In genomic region chr6:33297406-33297955, GRCh38 we compare ENCODE assay signal across 8 cellular contexts. TPM values are rescaled to one million over a fixed set of nuclear protein-coding genes. Genes with fewer than 3 reads are reported as not detected.
DNase-seq lines count a peak whose midpoint lies in the region; ATAC-seq and TF ChIP-seq lines count a peak whose summit lies in the region.

No MANE protein-coding gene starts in this region.

- peak overlapping the region; percentile 55 for H3K27ac ChIP-seq in Panc1 (ENCODE audit: low read length)

- no TSS peak for BruUV-seq in Panc1 (replicated peaks; lab: Mats Ljungman, UMichigan)

- H3K4me1 Mint-ChIP-seq in nephron progenitor cell, result peaks cover 43% of the 10 kb centered on the region

- intact Hi-C loops in Panc1 (cut with micrococcal nuclease; ENCODE audit: unreplicated experiment), result no loop called here

- peaks cover 13% of the 10 kb centered on the region for H3K4me1 ChIP-seq in Panc1 (ENCODE audit: control insufficient read depth, insufficient read depth, low read length)

- H3K9me3 ChIP-seq in Panc1 (ENCODE audit: control insufficient read depth, insufficient read depth, low read depth, low read length), result no peaks in the 10 kb centered on the region

- TF ChIP-seq CTCF in Panc1 (IDR thresholded peaks at IDR 0.05) (no peak), epithelial cell of esophagus (IDR thresholded peaks at IDR 0.05; ENCODE audit: insufficient read depth, low read depth, low read length, missing control alignments) (no peak), nephron progenitor cell (IDR thresholded peaks at IDR 0.05) (no peak)

- peak; percentile 33 for ATAC-seq in Panc1
- no peak for ATAC-seq in HG03097 (IDR thresholded peaks at IDR 0.05; ENCODE audit: low FRiP score, unreplicated experiment)
- no peak for ATAC-seq in GM18909 (IDR thresholded peaks at IDR 0.05; ENCODE audit: poor library complexity, unreplicated experiment)

- in situ Hi-C loops in Panc1 (cut with HindIII; ENCODE audit: low pct_unique_long_range_greater_than_20kb, low sequenced_read_pairs), result no loop called here

- H3K36me3 ChIP-seq in Panc1 (ENCODE audit: control insufficient read depth, insufficient read depth, low read length), result peaks cover 3% of the 10 kb centered on the region; the same call in 1 of the 2 replicates

- no peaks in the 10 kb centered on the region for H3K27me3 Mint-ChIP-seq in nephron progenitor cell (ENCODE audit: low read depth, poor library complexity)

- CTCF ChIA-PET in Panc1 (lab: Charles Lee), result interaction anchor here (0.6 kb wide), 1 partner anchor 264 kb away, joined by 14 read pairs; no protein-coding TSS in a partner anchor

- H3K27me3 ChIP-seq in Panc1 (ENCODE audit: control insufficient read depth, insufficient read depth, low read length), result no peaks in the 10 kb centered on the region

- H3K4me3 Mint-ChIP-seq in nephron progenitor cell, result peak overlapping the region; percentile 98

- H3K4me3 ChIP-seq in Panc1 (ENCODE audit: low read depth in 2 of 2, low read length in 2 of 2) (peak overlapping the region; percentile 72 to 80), epithelial cell of esophagus (ENCODE audit: low read length) (peak overlapping the region; percentile 98)

- POLR2A ChIA-PET in Panc1 (lab: Charles Lee), result interaction anchor here (1.0 to 1.6 kb wide), 2 partner anchors 8 to 15 kb away, joined by 3 to 5 read pairs; partner anchors contain the start of genes PFDN6 and WDR46

- peaks cover 13% of the 10 kb centered on the region for H3K36me3 Mint-ChIP-seq in nephron progenitor cell (ENCODE audit: low read depth)

- peak; percentile 71 for DNase-seq in DMS53 (lab: John Stamatoyannopoulos, UW)
- DNase-seq in DMS53 treated with DMSO at 0.1 percent for 48 hours (lab: John Stamatoyannopoulos, UW; ENCODE audit: unreplicated experiment), result no peak
- DNase-seq in Panc1 (ENCODE audit: low read depth, low spot score), result no peak
- DNase-seq in epithelial cell of esophagus (ENCODE audit: low read depth), result peak; percentile 83
- peak; percentile 59 for DNase-seq in nephron progenitor cell
- DNase-seq in NCI-H2029 treated with DMSO at 0.1 percent for 48 hours (lab: John Stamatoyannopoulos, UW), result no peak

- peak overlapping the region; percentile 61 for H3K27ac Mint-ChIP-seq in nephron progenitor cell

- no peaks in the 10 kb centered on the region for H3K9me3 Mint-ChIP-seq in nephron progenitor cell

RNA-seq across cellular contexts. Expression of gene RGL2, which starts 1.3 kb away (rescaled TPM):
- 84.4 TPM for total RNA-seq in Panc1 (2021; ENCODE audit: unreplicated experiment)
- 102 TPM for polyA plus RNA-seq in Panc1 (2012; ENCODE audit: insufficient read length)

RNA-seq across cellular contexts. Expression of gene PFDN6, which starts 8.1 kb away (rescaled TPM):
- total RNA-seq in Panc1 (2021; ENCODE audit: unreplicated experiment), result 101 TPM
- 127 TPM for polyA plus RNA-seq in Panc1 (2012; ENCODE audit: insufficient read length)

RNA-seq across cellular contexts. Expression of gene WDR46, which starts 8.4 kb away (rescaled TPM):
- total RNA-seq in Panc1 (2021; ENCODE audit: unreplicated experiment), result 80.6 TPM
- 80.7 TPM for polyA plus RNA-seq in Panc1 (2012; ENCODE audit: insufficient read length)

RNA-seq across cellular contexts. Expression of gene TAPBP, which starts 16.4 kb away (rescaled TPM):
- 246 TPM for total RNA-seq in Panc1 (2021; ENCODE audit: unreplicated experiment)
- 167 TPM for polyA plus RNA-seq in Panc1 (2012; ENCODE audit: insufficient read length)

RNA-seq across cellular contexts. Expression of gene ZBTB22, which starts 20.1 kb away (rescaled TPM):
- 16.0 TPM for total RNA-seq in Panc1 (2021; ENCODE audit: unreplicated experiment)
- polyA plus RNA-seq in Panc1 (2012; ENCODE audit: insufficient read length), result 16.4 TPM

Comparison
In these comparisons a context has a peak if more than half of its experiments do, and no peak if none do; other contexts are left out.
1. DNase-seq: peak in DMS53 (single experiment), epithelial cell of esophagus (single experiment) and nephron progenitor cell (single experiment); none in DMS53 treated with DMSO at 0.1 percent for 48 hours (single experiment), Panc1 (single experiment) and NCI-H2029 treated with DMSO at 0.1 percent for 48 hours (single experiment).